1 cellular context compared by ENCODE assay signal in the genomic region with DNA sequence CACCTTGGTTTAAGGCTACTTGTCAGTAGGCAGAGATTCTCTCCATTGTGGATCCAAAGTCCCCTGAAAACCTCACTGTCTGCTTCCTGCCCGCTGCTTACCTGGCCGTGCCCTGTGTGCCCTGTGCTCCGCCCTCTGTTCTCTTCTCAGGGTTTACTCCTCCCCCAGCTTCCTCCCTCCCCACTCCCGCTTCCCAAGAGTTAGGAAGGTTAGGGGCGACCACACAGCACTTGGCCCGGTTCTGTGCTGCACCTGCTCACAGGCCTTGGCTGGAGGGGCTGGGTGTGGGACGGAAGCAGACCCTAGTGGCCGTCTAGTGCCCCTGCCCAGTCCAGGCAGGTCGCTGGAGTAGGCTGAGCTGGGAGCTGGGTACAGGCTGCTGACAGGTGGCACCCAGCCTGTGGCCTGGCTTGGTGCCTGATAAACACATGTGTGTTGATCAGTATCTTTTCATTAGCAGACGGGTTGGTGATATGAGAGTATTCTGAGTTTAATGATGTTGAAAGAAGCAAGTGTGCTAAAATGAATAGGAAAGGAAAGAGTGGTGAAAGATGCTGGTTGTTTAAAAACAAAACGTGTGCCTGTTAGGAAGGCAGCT.
A peak's percentile ranks its signal among the peaks of the same experiment; 100 is the strongest.
TF ChIP-seq lines count a peak whose summit lies in the region.

No MANE protein-coding gene starts in this region.

TF ChIP-seq in HepG2, 621 proteins besides CTCF, POLR2A, EP300 and RAD21 (continued from another document and continues in another):
- TF ChIP-seq, protein P1, sequence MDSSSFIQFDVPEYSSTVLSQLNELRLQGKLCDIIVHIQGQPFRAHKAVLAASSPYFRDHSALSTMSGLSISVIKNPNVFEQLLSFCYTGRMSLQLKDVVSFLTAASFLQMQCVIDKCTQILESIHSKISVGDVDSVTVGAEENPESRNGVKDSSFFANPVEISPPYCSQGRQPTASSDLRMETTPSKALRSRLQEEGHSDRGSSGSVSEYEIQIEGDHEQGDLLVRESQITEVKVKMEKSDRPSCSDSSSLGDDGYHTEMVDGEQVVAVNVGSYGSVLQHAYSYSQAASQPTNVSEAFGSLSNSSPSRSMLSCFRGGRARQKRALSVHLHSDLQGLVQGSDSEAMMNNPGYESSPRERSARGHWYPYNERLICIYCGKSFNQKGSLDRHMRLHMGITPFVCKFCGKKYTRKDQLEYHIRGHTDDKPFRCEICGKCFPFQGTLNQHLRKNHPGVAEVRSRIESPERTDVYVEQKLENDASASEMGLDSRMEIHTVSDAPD (CRISPR knock-in tag; IDR thresholded peaks at IDR 0.05), result no peak
- TF ChIP-seq SOX6 (IDR thresholded peaks at IDR 0.05), result no peak
- TF ChIP-seq SOX6 (CRISPR knock-in tag; IDR thresholded peaks at IDR 0.05), result peak; percentile 31; the same call in 1 of the 2 replicates
- TF ChIP-seq ZNF235 (CRISPR knock-in tag; IDR thresholded peaks at IDR 0.05; ENCODE audit: borderline replicate concordance), result no peak
- TF ChIP-seq ETV5 (CRISPR knock-in tag; IDR thresholded peaks at IDR 0.05; ENCODE audit: borderline replicate concordance), result peak; percentile 47; the same call in 1 of the 2 replicates
- TF ChIP-seq, protein P2, sequence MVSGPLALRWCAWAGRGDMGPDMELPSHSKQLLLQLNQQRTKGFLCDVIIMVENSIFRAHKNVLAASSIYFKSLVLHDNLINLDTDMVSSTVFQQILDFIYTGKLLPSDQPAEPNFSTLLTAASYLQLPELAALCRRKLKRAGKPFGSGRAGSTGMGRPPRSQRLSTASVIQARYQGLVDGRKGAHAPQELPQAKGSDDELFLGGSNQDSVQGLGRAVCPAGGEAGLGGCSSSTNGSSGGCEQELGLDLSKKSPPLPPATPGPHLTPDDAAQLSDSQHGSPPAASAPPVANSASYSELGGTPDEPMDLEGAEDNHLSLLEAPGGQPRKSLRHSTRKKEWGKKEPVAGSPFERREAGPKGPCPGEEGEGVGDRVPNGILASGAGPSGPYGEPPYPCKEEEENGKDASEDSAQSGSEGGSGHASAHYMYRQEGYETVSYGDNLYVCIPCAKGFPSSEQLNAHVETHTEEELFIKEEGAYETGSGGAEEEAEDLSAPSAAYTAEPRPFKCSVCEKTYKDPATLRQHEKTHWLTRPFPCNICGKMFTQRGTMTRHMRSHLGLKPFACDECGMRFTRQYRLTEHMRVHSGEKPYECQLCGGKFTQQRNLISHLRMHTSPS (CRISPR knock-in tag; IDR thresholded peaks at IDR 0.05; ENCODE audit: low read depth), result peak; percentile 92; the same call in 1 of the 2 replicates
- peak; percentile 56; the same call in 1 of the 2 replicates for TF ChIP-seq KDM5B (CRISPR knock-in tag; IDR thresholded peaks at IDR 0.05; ENCODE audit: borderline replicate concordance)
- no peak for TF ChIP-seq MAF1 (CRISPR knock-in tag; IDR thresholded peaks at IDR 0.05; ENCODE audit: borderline replicate concordance)
- TF ChIP-seq SOX13 (IDR thresholded peaks at IDR 0.05), result no peak
- 0 out of 4 replicates have a peak, but pooled peaks of 1 of the 2 experiments have one; percentile 19 for TF ChIP-seq SOX13 (CRISPR knock-in tag; conservative IDR thresholded peaks at IDR 0.05 in 1 of 2, IDR thresholded peaks at IDR 0.05 in 1 of 2)
- no peak for TF ChIP-seq HNRNPH1 (optimal IDR thresholded peaks at IDR 0.05; ENCODE audit: low read depth, low read length)
- no peak for TF ChIP-seq CEBPB (IDR thresholded peaks at IDR 0.05; ENCODE audit: borderline replicate concordance, low read depth, low read length)
- 0 out of 2 replicates have a peak, but pooled peaks have one; percentile 19 for TF ChIP-seq GATAD2A (CRISPR knock-in tag; IDR thresholded peaks at IDR 0.05)
- no peak for TF ChIP-seq DNMT3B (CRISPR knock-in tag; conservative IDR thresholded peaks at IDR 0.05)
- 0 out of 2 replicates have a peak, but pooled peaks have one; percentile 51 for TF ChIP-seq ZNF572 (CRISPR knock-in tag; IDR thresholded peaks at IDR 0.05)
- TF ChIP-seq SNAPC2 (CRISPR knock-in tag; IDR thresholded peaks at IDR 0.05), result no peak
- TF ChIP-seq, protein P3, sequence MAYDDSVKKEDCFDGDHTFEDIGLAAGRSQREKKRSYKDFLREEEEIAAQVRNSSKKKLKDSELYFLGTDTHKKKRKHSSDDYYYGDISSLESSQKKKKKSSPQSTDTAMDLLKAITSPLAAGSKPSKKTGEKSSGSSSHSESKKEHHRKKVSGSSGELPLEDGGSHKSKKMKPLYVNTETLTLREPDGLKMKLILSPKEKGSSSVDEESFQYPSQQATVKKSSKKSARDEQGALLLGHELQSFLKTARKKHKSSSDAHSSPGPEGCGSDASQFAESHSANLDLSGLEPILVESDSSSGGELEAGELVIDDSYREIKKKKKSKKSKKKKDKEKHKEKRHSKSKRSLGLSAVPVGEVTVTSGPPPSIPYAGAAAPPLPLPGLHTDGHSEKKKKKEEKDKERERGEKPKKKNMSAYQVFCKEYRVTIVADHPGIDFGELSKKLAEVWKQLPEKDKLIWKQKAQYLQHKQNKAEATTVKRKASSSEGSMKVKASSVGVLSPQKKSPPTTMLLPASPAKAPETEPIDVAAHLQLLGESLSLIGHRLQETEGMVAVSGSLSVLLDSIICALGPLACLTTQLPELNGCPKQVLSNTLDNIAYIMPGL (CRISPR knock-in tag; IDR thresholded peaks at IDR 0.05; ENCODE audit: borderline replicate concordance in 1 of 2, low read depth in 1 of 2), result no peak
- 0 out of 2 replicates have a peak, but pooled peaks have one; percentile 34 for TF ChIP-seq ZNF501 (CRISPR knock-in tag; IDR thresholded peaks at IDR 0.05)
- no peak for TF ChIP-seq JUND (CRISPR knock-in tag; IDR thresholded peaks at IDR 0.05)
- TF ChIP-seq NR2F6 (IDR thresholded peaks at IDR 0.05), result no peak
- peak; percentile 66; the same call in 1 of the 2 replicates for TF ChIP-seq NR2F6 (CRISPR knock-in tag; IDR thresholded peaks at IDR 0.05)
- TF ChIP-seq MYNN (CRISPR knock-in tag; IDR thresholded peaks at IDR 0.05; ENCODE audit: low read depth), result no peak
- peak; percentile 93 for TF ChIP-seq ZEB1 (IDR thresholded peaks at IDR 0.05; ENCODE audit: insufficient replicate concordance, low read depth)
- no peak for TF ChIP-seq ZNF101 (CRISPR knock-in tag; IDR thresholded peaks at IDR 0.05; ENCODE audit: borderline replicate concordance, low read depth)
- TF ChIP-seq IRX3 (CRISPR knock-in tag; IDR thresholded peaks at IDR 0.05; ENCODE audit: borderline replicate concordance, low read depth), result no peak
- TF ChIP-seq GFI1 (CRISPR knock-in tag; IDR thresholded peaks at IDR 0.05; ENCODE audit: borderline replicate concordance), result 0 out of 2 replicates have a peak, but pooled peaks have one; percentile 58
- TF ChIP-seq NFE2L2 (IDR thresholded peaks at IDR 0.05; ENCODE audit: low read length), result no peak
- TF ChIP-seq STAG1 (CRISPR knock-in tag; IDR thresholded peaks at IDR 0.05), result peak; percentile 13; the same call in 1 of the 2 replicates
- TF ChIP-seq SOX5 (CRISPR knock-in tag; IDR thresholded peaks at IDR 0.05; ENCODE audit: borderline replicate concordance), result 0 out of 2 replicates have a peak, but pooled peaks have one; percentile 10
- TF ChIP-seq, protein P4, sequence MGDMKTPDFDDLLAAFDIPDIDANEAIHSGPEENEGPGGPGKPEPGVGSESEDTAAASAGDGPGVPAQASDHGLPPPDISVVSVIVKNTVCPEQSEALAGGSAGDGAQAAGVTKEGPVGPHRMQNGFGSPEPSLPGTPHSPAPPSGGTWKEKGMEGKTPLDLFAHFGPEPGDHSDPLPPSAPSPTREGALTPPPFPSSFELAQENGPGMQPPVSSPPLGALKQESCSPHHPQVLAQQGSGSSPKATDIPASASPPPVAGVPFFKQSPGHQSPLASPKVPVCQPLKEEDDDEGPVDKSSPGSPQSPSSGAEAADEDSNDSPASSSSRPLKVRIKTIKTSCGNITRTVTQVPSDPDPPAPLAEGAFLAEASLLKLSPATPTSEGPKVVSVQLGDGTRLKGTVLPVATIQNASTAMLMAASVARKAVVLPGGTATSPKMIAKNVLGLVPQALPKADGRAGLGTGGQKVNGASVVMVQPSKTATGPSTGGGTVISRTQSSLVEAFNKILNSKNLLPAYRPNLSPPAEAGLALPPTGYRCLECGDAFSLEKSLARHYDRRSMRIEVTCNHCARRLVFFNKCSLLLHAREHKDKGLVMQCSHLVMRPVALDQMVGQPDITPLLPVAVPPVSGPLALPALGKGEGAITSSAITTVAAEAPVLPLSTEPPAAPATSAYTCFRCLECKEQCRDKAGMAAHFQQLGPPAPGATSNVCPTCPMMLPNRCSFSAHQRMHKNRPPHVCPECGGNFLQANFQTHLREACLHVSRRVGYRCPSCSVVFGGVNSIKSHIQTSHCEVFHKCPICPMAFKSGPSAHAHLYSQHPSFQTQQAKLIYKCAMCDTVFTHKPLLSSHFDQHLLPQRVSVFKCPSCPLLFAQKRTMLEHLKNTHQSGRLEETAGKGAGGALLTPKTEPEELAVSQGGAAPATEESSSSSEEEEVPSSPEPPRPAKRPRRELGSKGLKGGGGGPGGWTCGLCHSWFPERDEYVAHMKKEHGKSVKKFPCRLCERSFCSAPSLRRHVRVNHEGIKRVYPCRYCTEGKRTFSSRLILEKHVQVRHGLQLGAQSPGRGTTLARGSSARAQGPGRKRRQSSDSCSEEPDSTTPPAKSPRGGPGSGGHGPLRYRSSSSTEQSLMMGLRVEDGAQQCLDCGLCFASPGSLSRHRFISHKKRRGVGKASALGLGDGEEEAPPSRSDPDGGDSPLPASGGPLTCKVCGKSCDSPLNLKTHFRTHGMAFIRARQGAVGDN (CRISPR knock-in tag; IDR thresholded peaks at IDR 0.05), result peak; percentile 62
- TF ChIP-seq SIX1 (CRISPR knock-in tag; IDR thresholded peaks at IDR 0.05; ENCODE audit: borderline replicate concordance), result no peak
- TF ChIP-seq TARDBP (CRISPR knock-in tag; IDR thresholded peaks at IDR 0.05), result no peak
- TF ChIP-seq, protein P5, sequence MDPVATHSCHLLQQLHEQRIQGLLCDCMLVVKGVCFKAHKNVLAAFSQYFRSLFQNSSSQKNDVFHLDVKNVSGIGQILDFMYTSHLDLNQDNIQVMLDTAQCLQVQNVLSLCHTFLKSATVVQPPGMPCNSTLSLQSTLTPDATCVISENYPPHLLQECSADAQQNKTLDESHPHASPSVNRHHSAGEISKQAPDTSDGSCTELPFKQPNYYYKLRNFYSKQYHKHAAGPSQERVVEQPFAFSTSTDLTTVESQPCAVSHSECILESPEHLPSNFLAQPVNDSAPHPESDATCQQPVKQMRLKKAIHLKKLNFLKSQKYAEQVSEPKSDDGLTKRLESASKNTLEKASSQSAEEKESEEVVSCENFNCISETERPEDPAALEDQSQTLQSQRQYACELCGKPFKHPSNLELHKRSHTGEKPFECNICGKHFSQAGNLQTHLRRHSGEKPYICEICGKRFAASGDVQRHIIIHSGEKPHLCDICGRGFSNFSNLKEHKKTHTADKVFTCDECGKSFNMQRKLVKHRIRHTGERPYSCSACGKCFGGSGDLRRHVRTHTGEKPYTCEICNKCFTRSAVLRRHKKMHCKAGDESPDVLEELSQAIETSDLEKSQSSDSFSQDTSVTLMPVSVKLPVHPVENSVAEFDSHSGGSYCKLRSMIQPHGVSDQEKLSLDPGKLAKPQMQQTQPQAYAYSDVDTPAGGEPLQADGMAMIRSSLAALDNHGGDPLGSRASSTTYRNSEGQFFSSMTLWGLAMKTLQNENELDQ (CRISPR knock-in tag; IDR thresholded peaks at IDR 0.05; ENCODE audit: borderline replicate concordance), result no peak
- TF ChIP-seq, protein P6, sequence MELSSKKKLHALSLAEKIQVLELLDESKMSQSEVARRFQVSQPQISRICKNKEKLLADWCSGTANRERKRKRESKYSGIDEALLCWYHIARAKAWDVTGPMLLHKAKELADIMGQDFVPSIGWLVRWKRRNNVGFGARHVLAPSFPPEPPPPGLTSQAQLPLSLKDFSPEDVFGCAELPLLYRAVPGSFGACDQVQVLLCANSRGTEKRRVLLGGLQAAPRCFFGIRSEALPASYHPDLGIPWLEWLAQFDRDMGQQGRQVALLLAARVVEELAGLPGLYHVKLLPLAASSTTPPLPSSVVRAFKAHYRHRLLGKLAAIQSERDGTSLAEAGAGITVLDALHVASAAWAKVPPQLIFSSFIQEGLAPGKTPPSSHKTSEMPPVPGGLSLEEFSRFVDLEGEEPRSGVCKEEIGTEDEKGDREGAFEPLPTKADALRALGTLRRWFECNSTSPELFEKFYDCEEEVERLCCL (CRISPR knock-in tag; IDR thresholded peaks at IDR 0.05; ENCODE audit: borderline replicate concordance), result no peak
- peak; percentile 93 for TF ChIP-seq SP5 (CRISPR knock-in tag; IDR thresholded peaks at IDR 0.05; ENCODE audit: borderline replicate concordance, low read depth)
- no peak for TF ChIP-seq MEIS1 (CRISPR knock-in tag; IDR thresholded peaks at IDR 0.05; ENCODE audit: borderline replicate concordance)
- TF ChIP-seq, protein P7, sequence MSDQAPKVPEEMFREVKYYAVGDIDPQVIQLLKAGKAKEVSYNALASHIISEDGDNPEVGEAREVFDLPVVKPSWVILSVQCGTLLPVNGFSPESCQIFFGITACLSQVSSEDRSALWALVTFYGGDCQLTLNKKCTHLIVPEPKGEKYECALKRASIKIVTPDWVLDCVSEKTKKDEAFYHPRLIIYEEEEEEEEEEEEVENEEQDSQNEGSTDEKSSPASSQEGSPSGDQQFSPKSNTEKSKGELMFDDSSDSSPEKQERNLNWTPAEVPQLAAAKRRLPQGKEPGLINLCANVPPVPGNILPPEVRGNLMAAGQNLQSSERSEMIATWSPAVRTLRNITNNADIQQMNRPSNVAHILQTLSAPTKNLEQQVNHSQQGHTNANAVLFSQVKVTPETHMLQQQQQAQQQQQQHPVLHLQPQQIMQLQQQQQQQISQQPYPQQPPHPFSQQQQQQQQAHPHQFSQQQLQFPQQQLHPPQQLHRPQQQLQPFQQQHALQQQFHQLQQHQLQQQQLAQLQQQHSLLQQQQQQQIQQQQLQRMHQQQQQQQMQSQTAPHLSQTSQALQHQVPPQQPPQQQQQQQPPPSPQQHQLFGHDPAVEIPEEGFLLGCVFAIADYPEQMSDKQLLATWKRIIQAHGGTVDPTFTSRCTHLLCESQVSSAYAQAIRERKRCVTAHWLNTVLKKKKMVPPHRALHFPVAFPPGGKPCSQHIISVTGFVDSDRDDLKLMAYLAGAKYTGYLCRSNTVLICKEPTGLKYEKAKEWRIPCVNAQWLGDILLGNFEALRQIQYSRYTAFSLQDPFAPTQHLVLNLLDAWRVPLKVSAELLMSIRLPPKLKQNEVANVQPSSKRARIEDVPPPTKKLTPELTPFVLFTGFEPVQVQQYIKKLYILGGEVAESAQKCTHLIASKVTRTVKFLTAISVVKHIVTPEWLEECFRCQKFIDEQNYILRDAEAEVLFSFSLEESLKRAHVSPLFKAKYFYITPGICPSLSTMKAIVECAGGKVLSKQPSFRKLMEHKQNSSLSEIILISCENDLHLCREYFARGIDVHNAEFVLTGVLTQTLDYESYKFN (CRISPR knock-in tag; conservative IDR thresholded peaks at IDR 0.05), result peak; percentile 53
- TF ChIP-seq HDAC6 (IDR thresholded peaks at IDR 0.05; ENCODE audit: low read depth, low read length), result no peak
- TF ChIP-seq ZNF557 (CRISPR knock-in tag; IDR thresholded peaks at IDR 0.05), result no peak
- TF ChIP-seq, protein P8, sequence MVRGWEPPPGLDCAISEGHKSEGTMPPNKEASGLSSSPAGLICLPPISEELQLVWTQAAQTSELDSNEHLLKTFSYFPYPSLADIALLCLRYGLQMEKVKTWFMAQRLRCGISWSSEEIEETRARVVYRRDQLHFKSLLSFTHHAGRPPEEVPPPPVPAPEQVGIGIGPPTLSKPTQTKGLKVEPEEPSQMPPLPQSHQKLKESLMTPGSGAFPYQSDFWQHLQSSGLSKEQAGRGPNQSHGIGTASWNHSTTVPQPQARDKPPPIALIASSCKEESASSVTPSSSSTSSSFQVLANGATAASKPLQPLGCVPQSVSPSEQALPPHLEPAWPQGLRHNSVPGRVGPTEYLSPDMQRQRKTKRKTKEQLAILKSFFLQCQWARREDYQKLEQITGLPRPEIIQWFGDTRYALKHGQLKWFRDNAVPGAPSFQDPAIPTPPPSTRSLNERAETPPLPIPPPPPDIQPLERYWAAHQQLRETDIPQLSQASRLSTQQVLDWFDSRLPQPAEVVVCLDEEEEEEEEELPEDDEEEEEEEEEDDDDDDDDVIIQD (CRISPR knock-in tag; IDR thresholded peaks at IDR 0.05; ENCODE audit: low read depth), result no peak
- TF ChIP-seq RARA (CRISPR knock-in tag; IDR thresholded peaks at IDR 0.05), result peak; percentile 17; the same call in 1 of the 2 replicates
